8 cellular contexts compared by ENCODE assay signal in genomic region chrX:154378799-154379568, GRCh38. TPM values are rescaled to one million over a fixed set of nuclear protein-coding genes. Genes with fewer than 3 reads are reported as not detected.
DNase-seq lines count a peak whose midpoint lies in the region; ATAC-seq and TF ChIP-seq lines count a peak whose summit lies in the region.

EMD (plus strand) TSS chrX:154379295; CDS start chrX:154379485, 190 bp downstream.

- peak; percentile 86 for ATAC-seq in DND-41 (ENCODE audit: insufficient read depth, low read depth)
- ATAC-seq in activated T-helper 17 cell treated with anti-CD3 and anti-CD28 coated beads, Interleukin-2, amount 50 U/mL, for 72 hours (replicated peaks), result peak; percentile 87
- peak; percentile 79 to 82 for ATAC-seq in naive thymus-derived CD8-positive, alpha-beta T cell

- H3K27ac ChIP-seq in DND-41 (ENCODE audit: low read length) (peak within 1 kb of the TSS; percentile 92), GM23248 (peak within 1 kb of the TSS; percentile 98)

- in situ Hi-C loops in GM23248 (cut with MboI), result no loop called here

- peaks cover 22% of the 10 kb centered on the region for H3K79me2 ChIP-seq in DND-41 (ENCODE audit: insufficient read depth, low read length)
- H3K79me2 ChIP-seq in GM23248 (ENCODE audit: insufficient read depth), result peaks cover 24% of the 10 kb centered on the region

- TF ChIP-seq CTCF in DND-41 (IDR thresholded peaks at IDR 0.05; ENCODE audit: borderline replicate concordance, extremely low read depth, low read length, poor library complexity, severe bottlenecking), result no peak

- H3K9me3 ChIP-seq in DND-41 (ENCODE audit: insufficient read depth, low read length, severe bottlenecking), result no peaks in the 10 kb centered on the region
- H3K9me3 ChIP-seq in GM23248 (ENCODE audit: low read depth), result no peaks in the 10 kb centered on the region

- H3K36me3 ChIP-seq in DND-41 (ENCODE audit: insufficient read depth, low read length) (peaks cover 18% of the 10 kb centered on the region; the same call in 1 of the 2 replicates), GM23248 (ENCODE audit: low read depth) (no peaks in the 10 kb centered on the region)

- H3K4me1 Mint-ChIP-seq in activated T-helper 17 cell treated with anti-CD3 and anti-CD28 coated beads, Interleukin-2, amount 50 U/mL, for 72 hours, result no peaks in the 10 kb centered on the region
- H3K4me1 Mint-ChIP-seq in naive thymus-derived CD8-positive, alpha-beta T cell, result peaks cover 2 to 23% (median 21%) of the 10 kb centered on the region in 4 donors

- peaks cover 26% of the 10 kb centered on the region for H3K36me3 Mint-ChIP-seq in activated T-helper 17 cell treated with anti-CD3 and anti-CD28 coated beads, Interleukin-2, amount 50 U/mL, for 72 hours (ENCODE audit: low read depth)
- H3K36me3 Mint-ChIP-seq in naive thymus-derived CD8-positive, alpha-beta T cell, result peaks cover 0 to 12% (median 0%) of the 10 kb centered on the region in 3 donors

- H3K4me2 ChIP-seq in DND-41 (ENCODE audit: insufficient read depth, low read length) (peak within 1 kb of the TSS; percentile 93), GM23248 (ENCODE audit: unreplicated experiment) (peak within 1 kb of the TSS; percentile 62)

- peaks cover 25% of the 10 kb centered on the region for H3K4me1 ChIP-seq in DND-41 (ENCODE audit: insufficient read depth, low read length)
- 0 out of 2 replicates have a peak, but pooled peaks cover 7% of the 10 kb centered on the region for H3K4me1 ChIP-seq in GM23248 (ENCODE audit: insufficient read depth)

- no peaks in the 10 kb centered on the region for H3K27me3 Mint-ChIP-seq in activated T-helper 17 cell treated with anti-CD3 and anti-CD28 coated beads, Interleukin-2, amount 50 U/mL, for 72 hours
- no peaks in the 10 kb centered on the region for H3K27me3 Mint-ChIP-seq in naive thymus-derived CD8-positive, alpha-beta T cell

- peak; percentile 97 for DNase-seq in DND-41
- DNase-seq in GM23248, result peak; percentile 96
- peak; percentile 96 for DNase-seq in LHCN-M2 (ENCODE audit: low read depth)
- DNase-seq in RPMI8226, result peak; percentile 98
- DNase-seq in fibroblast of gingiva (ENCODE audit: low read depth), result peak; percentile 98
- peak; percentile 85 to 99 (median 96) for DNase-seq in naive thymus-derived CD8-positive, alpha-beta T cell
- peak; percentile 97 to 100 (median 99) for DNase-seq in stimulated activated naive CD4-positive, alpha-beta T cell (lab: John Stamatoyannopoulos, UW)

- H3F3A ChIP-seq in GM23248 (ENCODE audit: insufficient read depth), result no peaks in the 10 kb centered on the region

- H4K20me1 ChIP-seq in DND-41 (ENCODE audit: insufficient read depth, low read length), result peaks cover 13% of the 10 kb centered on the region
- no peaks in the 10 kb centered on the region for H4K20me1 ChIP-seq in GM23248 (ENCODE audit: insufficient read depth)

- H3K9ac ChIP-seq in DND-41 (ENCODE audit: low read depth, low read length) (peak within 1 kb of the TSS; percentile 97), GM23248 (peak within 1 kb of the TSS; percentile 100)

- H3K27ac Mint-ChIP-seq in activated T-helper 17 cell treated with anti-CD3 and anti-CD28 coated beads, Interleukin-2, amount 50 U/mL, for 72 hours, result peak within 1 kb of the TSS; percentile 92
- H3K27ac Mint-ChIP-seq in naive thymus-derived CD8-positive, alpha-beta T cell, result peak within 1 kb of the TSS; percentile 74 to 97 (median 94)

- H2AFZ ChIP-seq in DND-41 (ENCODE audit: low read depth, low read length), result peak within 1 kb of the TSS; percentile 71
- H2AFZ ChIP-seq in GM23248, result no peak within 1 kb of the TSS; the same call in 1 of the 2 replicates

- H3K4me3 ChIP-seq in DND-41 (ENCODE audit: low read depth in 1 of 2, low read length in 2 of 2), result peak within 1 kb of the TSS; percentile 80 to 91
- peak within 1 kb of the TSS; percentile 85 for H3K4me3 ChIP-seq in GM23248

- H3K9me2 ChIP-seq in GM23248 (ENCODE audit: insufficient read depth), result no peaks in the 10 kb centered on the region

- H3K27me3 ChIP-seq in DND-41 (ENCODE audit: insufficient read depth, low read length, poor library complexity) (no peaks in the 10 kb centered on the region), GM23248 (replicated peaks; ENCODE audit: insufficient read depth) (no peaks in the 10 kb centered on the region)

- POLR2A ChIA-PET in naive thymus-derived CD8-positive, alpha-beta T cell (lab: Charles Lee), result interaction anchor here (0.5 to 2.7 kb wide), 17 partner anchors 9 to 453 kb away, joined by 3 to 24 read pairs (median 4); partner anchors contain the start of genes LAGE3, RPL10, SLC10A3 and TAFAZZIN

- H3K9me3 Mint-ChIP-seq in activated T-helper 17 cell treated with anti-CD3 and anti-CD28 coated beads, Interleukin-2, amount 50 U/mL, for 72 hours, result no peaks in the 10 kb centered on the region
- H3K9me3 Mint-ChIP-seq in naive thymus-derived CD8-positive, alpha-beta T cell, result no peaks in the 10 kb centered on the region

- H3K4me3 Mint-ChIP-seq in activated T-helper 17 cell treated with anti-CD3 and anti-CD28 coated beads, Interleukin-2, amount 50 U/mL, for 72 hours, result peak within 1 kb of the TSS; percentile 85
- peak within 1 kb of the TSS; percentile 73 to 92 (median 84) for H3K4me3 Mint-ChIP-seq in naive thymus-derived CD8-positive, alpha-beta T cell

- WGBS in GM23248 (ENCODE audit: low coverage in 1 of 2, low lambda C conversion rate in 2 of 2, missing lambda C conversion rate in 2 of 2), 2 experiments, result 0 to 2% methylated on average over 4 to 50 of the region's 103 CpGs

RNA-seq across cellular contexts. Expression of gene EMD, which starts in this region (rescaled TPM):
- total RNA-seq in GM23248 (2014; rRNA removed; shearing (Covaris generic)), result 39.7 TPM in 2 replicates
- polyA plus RNA-seq in GM23248 (2016; fragmentation: Nextera tagmentation; extraction: Ambion mirVana), result 86.6 and 96.0 TPM in 2 replicates
- 67.0 and 77.3 TPM in 2 replicates for total RNA-seq in LHCN-M2 (2014; rRNA removed)
- 123 TPM for polyA plus RNA-seq in LHCN-M2 (2012)
- 10 to 100 TPM; 86.5 to 87.5 TPM for total RNA-seq in activated T-helper 17 cell treated with anti-CD3 and anti-CD28 coated beads, Interleukin-2, amount 50 U/mL, for 72 hours
- total RNA-seq in naive thymus-derived CD8-positive, alpha-beta T cell, result 10 to 100 TPM; 90.4 to 95.4 TPM
- 10 to 100 TPM; 35.5 to 37.1 (median 35.7) TPM for polyA plus RNA-seq in naive thymus-derived CD8-positive, alpha-beta T cell

Comparison
In these comparisons a context has a peak if more than half of its experiments do, and no peak if none do; other contexts are left out.
1. Peak in every context shown above with its lines: DNase-seq, ATAC-seq, H3K4me3 ChIP-seq and H3K27ac ChIP-seq.